In genomic region chr3:42185044-42185443, GRCh38 we compare ENCODE assay signal across 12 cellular contexts.
DNase-seq lines count a peak whose midpoint lies in the region; ATAC-seq and TF ChIP-seq lines count a peak whose summit lies in the region.
"Had no signal": no experiment of that assay in that cellular context is flagged by ENCODE, and none has a peak within 500 bp of the region (broad histone marks: within the 10 kb centered on the region; RNA-seq: fewer than 3 reads in every experiment).

No MANE protein-coding gene starts in this region.

- TF ChIP-seq CTCF in RWPE1 (conservative IDR thresholded peaks at IDR 0.05; ENCODE audit: low read depth) (no peak), epithelial cell of esophagus (IDR thresholded peaks at IDR 0.05; ENCODE audit: insufficient read depth, low read depth, low read length, missing control alignments) (no peak)

- CTCF ChIA-PET in RWPE1 (lab: Yijun Ruan, JAX), result no interaction called here

- peak overlapping the region; percentile 33 for H3K27ac ChIP-seq in RWPE1

- DNase-seq in ELR (ENCODE audit: low read depth), result peak; percentile 70
- peak; percentile 27 for DNase-seq in RWPE1 (ENCODE audit: low spot score)
- DNase-seq in epithelial cell of esophagus (ENCODE audit: low read depth), result peak; percentile 83
- peak; percentile 43 for DNase-seq in pulmonary artery endothelial cell (ENCODE audit: low read depth, low spot score)
- no peak for DNase-seq in amygdala (lab: John Stamatoyannopoulos, UW)
- DNase-seq in NCI-H524 treated with DMSO at 0.1 percent for 48 hours (lab: John Stamatoyannopoulos, UW), result no peak
- DNase-seq: activated naive CD8-positive, alpha-beta T cell treated with anti-CD3 and anti-CD28 coated beads, Interleukin-2, amount 50 U/mL, for 24 hours; CD4-positive, alpha-beta memory T cell; kidney glomerular epithelial cell; naive B cell had no signal

- no peak for ATAC-seq in GM18505 (IDR thresholded peaks at IDR 0.05; ENCODE audit: unreplicated experiment)
- no peak for ATAC-seq in GM19397 (IDR thresholded peaks at IDR 0.05; ENCODE audit: unreplicated experiment)
- ATAC-seq: activated naive CD8-positive, alpha-beta T cell treated with anti-CD3 and anti-CD28 coated beads, Interleukin-2, amount 50 U/mL, for 24 hours had no signal

- TF ChIP-seq POLR2A in GM18505 (IDR thresholded peaks at IDR 0.05; ENCODE audit: borderline replicate concordance, extremely low read depth, insufficient read depth, insufficient read length), result no peak

- POLR2A ChIA-PET in RWPE1 (lab: Yijun Ruan, JAX; ENCODE audit: low non-redundant PET), result no interaction called here

- H3K4me3 ChIP-seq in epithelial cell of esophagus (ENCODE audit: low read length), result no peak overlapping the region

Comparison
In these comparisons a context has a peak if more than half of its experiments do, and no peak if none do; other contexts are left out.
1. DNase-seq: peak in ELR (single experiment), RWPE1 (single experiment), epithelial cell of esophagus (single experiment) and pulmonary artery endothelial cell (single experiment); none in amygdala (0 of 56) and NCI-H524 treated with DMSO at 0.1 percent for 48 hours (single experiment).